ENCODE assay signal across 8 cellular contexts in the genomic region with DNA sequence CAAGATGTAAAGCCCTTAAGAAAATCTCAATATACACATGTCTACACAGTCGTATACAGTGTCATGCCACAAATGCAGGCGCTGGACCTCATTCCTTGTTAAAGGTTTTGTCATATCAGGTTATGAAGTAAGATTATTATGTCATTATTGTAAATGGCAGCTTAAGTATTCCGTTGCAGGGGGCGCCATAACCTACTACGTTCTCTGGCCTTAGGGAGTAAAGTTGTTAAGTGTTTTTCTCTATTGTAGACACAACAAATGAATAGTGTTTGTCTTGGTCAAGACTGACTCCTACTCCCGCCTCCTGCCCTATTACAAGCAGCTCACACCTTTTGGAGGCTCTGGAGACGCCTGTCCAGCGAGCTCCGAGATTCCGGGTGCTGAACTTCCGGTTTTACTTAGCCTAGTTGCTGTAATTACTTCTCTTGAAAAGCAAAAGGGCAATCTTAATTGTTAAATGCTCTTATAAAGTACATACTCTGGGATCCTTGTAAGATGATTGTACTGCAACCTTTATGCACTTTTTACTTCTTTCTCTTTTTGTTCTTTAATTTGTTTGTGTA. TPM values are rescaled to one million over a fixed set of nuclear protein-coding genes. Genes with fewer than 3 reads are reported as not detected.
DNase-seq lines count a peak whose midpoint lies in the region; ATAC-seq and TF ChIP-seq lines count a peak whose summit lies in the region.

No MANE protein-coding gene starts in this region.

- no peak for DNase-seq in Right ventricle myocardium inferior (ENCODE audit: missing footprints)
- DNase-seq in cardiac septum (ENCODE audit: low spot score) = no peak
- peak; percentile 42 to 66 for DNase-seq in NCI-H1930 (lab: John Stamatoyannopoulos, UW)
- DNase-seq in WTC11 (ENCODE audit: low spot score) = no peak
- DNase-seq in cerebellum (ENCODE audit: low spot score) = peak; percentile 40
- DNase-seq in left kidney (ENCODE audit: low read depth, low spot score) = peak; percentile 68
- DNase-seq in stimulated activated CD4-positive, alpha-beta T cell treated with anti-CD3 and anti-CD28 coated beads, Interleukin-4, amount 100 ng/mL, for 4 hours = peak; percentile 36 to 50

- intact Hi-C loops in Right ventricle myocardium inferior (cut with DNase I) = loop anchor here (5.0 kb wide), 2 partner anchors 201 to 621 kb away; a partner anchor contains a TSS
- intact Hi-C loops in cardiac septum (cut with DNase I) = loop anchor here (5.0 kb wide), 3 partner anchors 201 to 566 kb away; a partner anchor contains a TSS

- ATAC-seq in Right ventricle myocardium inferior = peak; percentile 18
- peak; percentile 45 for ATAC-seq in HG02870 (IDR thresholded peaks at IDR 0.05; ENCODE audit: unreplicated experiment)
- peak; percentile 19 for ATAC-seq in WTC11

- peak overlapping the region; percentile 77 for H3K4me3 Mint-ChIP-seq in WTC11

- no peaks in the 10 kb centered on the region for H3K27me3 Mint-ChIP-seq in WTC11 (ENCODE audit: low read depth)

- POLR2A ChIA-PET in WTC11 (lab: Charles Lee) = interaction anchor here (1.4 to 2.4 kb wide), 3 partner anchors 10 to 203 kb away, joined by 3 to 13 read pairs (median 10); a partner anchor contains a TSS

- H3K36me3 Mint-ChIP-seq in WTC11 = peaks cover 36% of the 10 kb centered on the region

- peak overlapping the region; percentile 72 for H3K27ac Mint-ChIP-seq in WTC11

- CTCF ChIA-PET in WTC11 (lab: Charles Lee) = interaction anchor here (1.0 to 6.1 kb wide), 12 partner anchors 11 to 313 kb away, joined by 3 to 177 read pairs (median 14); a partner anchor contains a TSS

- no peak for TF ChIP-seq CTCF in WTC11 (IDR thresholded peaks at IDR 0.05)

- H3K4me1 Mint-ChIP-seq in WTC11 = peaks cover 9% of the 10 kb centered on the region

- H3K9me3 Mint-ChIP-seq in WTC11 = peaks cover 3% of the 10 kb centered on the region

TF ChIP-seq in WTC11, 78 proteins besides CTCF, POLR2A, EP300 and RAD21:
- peak; percentile 20; the same call in 1 of the 2 replicates for TF ChIP-seq GABPB1 (CRISPR knock-in tag; IDR thresholded peaks at IDR 0.05)
- TF ChIP-seq ZNF416 (CRISPR knock-in tag; IDR thresholded peaks at IDR 0.05) = no peak
TF ChIP-seq in WTC11: peak in this region for 1.

RNA-seq across cellular contexts. Expression of a gene that starts 1.0 kb away (rescaled TPM):
- total RNA-seq in Right ventricle myocardium inferior (11.8 TPM), cardiac septum (16.7 TPM), WTC11 (2021) (34.4 to 37.6 TPM (median 36.4 TPM) in 3 replicates), cerebellum (51.1 TPM)

RNA-seq across cellular contexts. Expression of a gene that starts 29.5 kb away (rescaled TPM):
- total RNA-seq in Right ventricle myocardium inferior (not detected), cardiac septum (not detected), WTC11 (2021) (0.07 to 0.14 TPM in 2 of 3 replicates, not detected in the other), cerebellum (not detected)

Comparison
In these comparisons a context has a peak if more than half of its experiments do, and no peak if none do; other contexts are left out.
1. DNase-seq: peak in NCI-H1930 (2 of 2), cerebellum (single experiment), left kidney (single experiment) and stimulated activated CD4-positive, alpha-beta T cell treated with anti-CD3 and anti-CD28 coated beads, Interleukin-4, amount 100 ng/mL, for 4 hours (2 of 2); none in Right ventricle myocardium inferior (single experiment), cardiac septum (single experiment) and WTC11 (single experiment).
2. Peak in every context shown above with its lines, with median percentiles within 50 percentile points of each other: ATAC-seq.